In the genomic region with DNA sequence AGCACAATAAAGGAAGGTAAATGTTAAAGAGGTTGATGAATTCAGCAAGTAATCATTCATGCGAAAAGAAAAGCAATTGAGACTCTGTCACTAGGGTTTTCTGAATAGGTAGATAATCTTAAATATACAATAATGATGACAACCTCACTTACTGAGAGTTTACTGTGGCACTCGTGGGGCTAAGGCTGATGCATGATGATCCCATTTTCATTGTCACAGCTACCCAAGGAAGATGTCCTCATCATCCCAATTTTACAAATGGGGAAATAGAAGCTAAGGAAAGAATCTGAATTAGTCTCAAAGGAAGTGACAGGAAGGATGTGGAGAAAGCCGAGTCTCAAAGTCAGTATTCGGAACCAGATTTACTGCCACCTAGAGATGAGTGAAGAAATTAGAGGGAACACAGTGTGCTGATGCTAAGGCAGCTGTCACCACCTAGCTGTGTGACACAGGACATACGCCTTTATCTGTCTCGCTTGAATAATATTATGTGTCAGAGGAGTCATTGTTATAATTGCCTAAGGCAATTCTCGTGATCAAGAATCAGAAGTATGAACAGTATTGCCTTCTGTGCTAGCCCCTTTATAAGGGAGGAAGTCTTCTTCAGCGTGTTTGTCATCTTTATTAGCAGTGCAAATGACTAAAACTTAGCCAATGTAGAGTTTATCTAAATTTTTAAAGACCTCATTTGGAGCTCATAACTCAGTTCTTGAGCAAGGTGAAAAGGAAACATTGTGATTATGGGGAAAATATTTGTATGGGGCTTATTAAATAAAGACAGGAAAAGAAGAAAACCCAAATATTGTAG, we compare ENCODE assay signal across 8 cellular contexts.
DNase-seq lines count a peak whose midpoint lies in the region; ATAC-seq and TF ChIP-seq lines count a peak whose summit lies in the region.

No MANE protein-coding gene starts in this region.

- no peaks in the 10 kb centered on the region for H3K9me3 ChIP-seq in left lung

- H3K36me3 Mint-ChIP-seq in stimulated activated effector memory CD8-positive, alpha-beta T cell treated with anti-CD3 and anti-CD28 coated beads, Interleukin-12 subunit alpha, Interleukin-12 subunit beta, amount 100 ng/mL, for 72 hours, result no peaks in the 10 kb centered on the region

- no peak overlapping the region for H3K4me3 ChIP-seq in choroid plexus epithelial cell (ENCODE audit: low read depth, low read length)
- no peak overlapping the region for H3K4me3 ChIP-seq in left lung

- H3K27ac ChIP-seq in C4-2B, result no peak overlapping the region
- H3K27ac ChIP-seq in left lung, result no peak overlapping the region

- peaks cover 0 to 12% of the 10 kb centered on the region in 2 donors for H3K36me3 ChIP-seq in left lung

- TF ChIP-seq CTCF in C4-2B (conservative IDR thresholded peaks at IDR 0.05), result peak; percentile 91
- TF ChIP-seq CTCF in choroid plexus epithelial cell (conservative IDR thresholded peaks at IDR 0.05; ENCODE audit: low read depth, low read length), result peak; percentile 75
- TF ChIP-seq CTCF in left lung (IDR thresholded peaks at IDR 0.05), result peak; percentile 55 to 68

- intact Hi-C loops in left lung (cut with DNase I), result loop anchor here in 1 of 2 donors (5.0 kb wide), 1 partner anchor 230 kb away; no protein-coding TSS in a partner anchor

- ATAC-seq in GM18870 (IDR thresholded peaks at IDR 0.05; ENCODE audit: unreplicated experiment), result peak; percentile 98
- ATAC-seq in HG03045 (IDR thresholded peaks at IDR 0.05; ENCODE audit: unreplicated experiment), result peak; percentile 97
- peak; percentile 96 for ATAC-seq in left lung
- ATAC-seq in stimulated activated effector memory CD8-positive, alpha-beta T cell treated with anti-CD3 and anti-CD28 coated beads, Interleukin-12 subunit alpha, Interleukin-12 subunit beta, amount 100 ng/mL, for 72 hours, result peak; percentile 99

- H3K4me1 Mint-ChIP-seq in stimulated activated effector memory CD8-positive, alpha-beta T cell treated with anti-CD3 and anti-CD28 coated beads, Interleukin-12 subunit alpha, Interleukin-12 subunit beta, amount 100 ng/mL, for 72 hours, result peaks cover 10% of the 10 kb centered on the region

- no peak overlapping the region for H3K4me3 Mint-ChIP-seq in stimulated activated effector memory CD8-positive, alpha-beta T cell treated with anti-CD3 and anti-CD28 coated beads, Interleukin-12 subunit alpha, Interleukin-12 subunit beta, amount 100 ng/mL, for 72 hours

- peaks cover 0 to 8% of the 10 kb centered on the region in 2 donors for H3K4me1 ChIP-seq in left lung

- no peaks in the 10 kb centered on the region for H3K9me3 Mint-ChIP-seq in stimulated activated effector memory CD8-positive, alpha-beta T cell treated with anti-CD3 and anti-CD28 coated beads, Interleukin-12 subunit alpha, Interleukin-12 subunit beta, amount 100 ng/mL, for 72 hours

- peak; percentile 39 for DNase-seq in NCI-H2081 treated with DMSO at 0.1 percent for 48 hours (lab: John Stamatoyannopoulos, UW)
- peak; percentile 16 for DNase-seq in T1000 (lab: John Stamatoyannopoulos, UW)
- DNase-seq in choroid plexus epithelial cell (ENCODE audit: low read depth), result peak; percentile 76
- DNase-seq in left lung, result no peak
- DNase-seq in stimulated activated effector memory CD8-positive, alpha-beta T cell treated with anti-CD3 and anti-CD28 coated beads, Interleukin-12 subunit alpha, Interleukin-12 subunit beta, amount 100 ng/mL, for 72 hours (ENCODE audit: low spot score in 2 of 2), result no peak

- no peaks in the 10 kb centered on the region for H3K27me3 ChIP-seq in left lung

- no peak overlapping the region for H3K27ac Mint-ChIP-seq in stimulated activated effector memory CD8-positive, alpha-beta T cell treated with anti-CD3 and anti-CD28 coated beads, Interleukin-12 subunit alpha, Interleukin-12 subunit beta, amount 100 ng/mL, for 72 hours

Comparison
In these comparisons a context has a peak if more than half of its experiments do, and no peak if none do; other contexts are left out.
1. DNase-seq: peak in NCI-H2081 treated with DMSO at 0.1 percent for 48 hours (single experiment), T1000 (single experiment) and choroid plexus epithelial cell (single experiment); none in left lung (0 of 2) and stimulated activated effector memory CD8-positive, alpha-beta T cell treated with anti-CD3 and anti-CD28 coated beads, Interleukin-12 subunit alpha, Interleukin-12 subunit beta, amount 100 ng/mL, for 72 hours (0 of 2).
2. Peak in every context shown above with its lines, with median percentiles within 50 percentile points of each other: CTCF ChIP-seq and ATAC-seq.